2 cellular contexts compared by ENCODE assay signal in the genomic region with DNA sequence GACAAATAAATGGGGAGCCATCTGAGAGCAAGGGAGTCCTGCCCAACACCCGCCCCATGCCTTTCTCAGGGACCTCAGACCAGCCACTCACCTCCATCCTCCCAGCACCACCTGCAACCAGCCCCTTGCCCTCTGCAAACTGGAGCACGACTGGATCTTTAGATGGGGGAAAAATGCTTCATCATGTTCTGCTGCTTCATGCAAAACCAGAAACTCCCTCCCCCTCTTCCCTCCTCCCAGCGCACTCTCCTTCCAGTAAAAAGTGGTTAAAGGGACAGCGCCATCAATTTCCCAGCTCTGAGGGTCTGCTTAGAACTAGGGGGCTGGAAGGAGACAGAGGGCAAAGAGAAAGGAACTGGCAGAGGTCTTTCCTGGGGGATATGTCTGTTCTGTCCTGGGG.
TF ChIP-seq lines count a peak whose summit lies in the region.

No MANE protein-coding gene starts in this region.

TF ChIP-seq in K562, 482 proteins besides CTCF, POLR2A, EP300 and RAD21 (continued from another document and continues in another):
- TF ChIP-seq ILK (tag; IDR thresholded peaks at IDR 0.05; ENCODE audit: borderline replicate concordance, low read depth): no peak
- TF ChIP-seq ZNF23 (CRISPR knock-in tag; IDR thresholded peaks at IDR 0.05): no peak
- TF ChIP-seq NCOA2 (IDR thresholded peaks at IDR 0.05; ENCODE audit: partially characterized antibody in 2 of 2): no peak
- TF ChIP-seq HDAC3 (IDR thresholded peaks at IDR 0.05; ENCODE audit: borderline replicate concordance, partially characterized antibody): no peak
- no peak for TF ChIP-seq ZNF766 (CRISPR knock-in tag; conservative IDR thresholded peaks at IDR 0.05)
- TF ChIP-seq GABPB1 (CRISPR knock-in tag; IDR thresholded peaks at IDR 0.05): no peak
- no peak for TF ChIP-seq SAP30 (IDR thresholded peaks at IDR 0.05; ENCODE audit: borderline replicate concordance, insufficient read depth, low read depth, low read length, poor library complexity, severe bottlenecking)
- TF ChIP-seq, protein P1, sequence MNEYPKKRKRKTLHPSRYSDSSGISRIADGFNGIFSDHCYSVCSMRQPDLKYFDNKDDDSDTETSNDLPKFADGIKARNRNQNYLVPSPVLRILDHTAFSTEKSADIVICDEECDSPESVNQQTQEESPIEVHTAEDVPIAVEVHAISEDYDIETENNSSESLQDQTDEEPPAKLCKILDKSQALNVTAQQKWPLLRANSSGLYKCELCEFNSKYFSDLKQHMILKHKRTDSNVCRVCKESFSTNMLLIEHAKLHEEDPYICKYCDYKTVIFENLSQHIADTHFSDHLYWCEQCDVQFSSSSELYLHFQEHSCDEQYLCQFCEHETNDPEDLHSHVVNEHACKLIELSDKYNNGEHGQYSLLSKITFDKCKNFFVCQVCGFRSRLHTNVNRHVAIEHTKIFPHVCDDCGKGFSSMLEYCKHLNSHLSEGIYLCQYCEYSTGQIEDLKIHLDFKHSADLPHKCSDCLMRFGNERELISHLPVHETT (CRISPR knock-in tag; conservative IDR thresholded peaks at IDR 0.05 in 1 of 2, IDR thresholded peaks at IDR 0.05 in 1 of 2): 0 out of 4 replicates have a peak, but pooled peaks of 1 of the 2 experiments have one; percentile 19
- TF ChIP-seq MTF1 (CRISPR knock-in tag; IDR thresholded peaks at IDR 0.05; ENCODE audit: borderline replicate concordance): no peak
- no peak for TF ChIP-seq ZNF165 (CRISPR knock-in tag; IDR thresholded peaks at IDR 0.05; ENCODE audit: borderline replicate concordance)
- TF ChIP-seq XRCC5 (IDR thresholded peaks at IDR 0.05; ENCODE audit: low read depth, low read length): no peak
- TF ChIP-seq, protein P2, sequence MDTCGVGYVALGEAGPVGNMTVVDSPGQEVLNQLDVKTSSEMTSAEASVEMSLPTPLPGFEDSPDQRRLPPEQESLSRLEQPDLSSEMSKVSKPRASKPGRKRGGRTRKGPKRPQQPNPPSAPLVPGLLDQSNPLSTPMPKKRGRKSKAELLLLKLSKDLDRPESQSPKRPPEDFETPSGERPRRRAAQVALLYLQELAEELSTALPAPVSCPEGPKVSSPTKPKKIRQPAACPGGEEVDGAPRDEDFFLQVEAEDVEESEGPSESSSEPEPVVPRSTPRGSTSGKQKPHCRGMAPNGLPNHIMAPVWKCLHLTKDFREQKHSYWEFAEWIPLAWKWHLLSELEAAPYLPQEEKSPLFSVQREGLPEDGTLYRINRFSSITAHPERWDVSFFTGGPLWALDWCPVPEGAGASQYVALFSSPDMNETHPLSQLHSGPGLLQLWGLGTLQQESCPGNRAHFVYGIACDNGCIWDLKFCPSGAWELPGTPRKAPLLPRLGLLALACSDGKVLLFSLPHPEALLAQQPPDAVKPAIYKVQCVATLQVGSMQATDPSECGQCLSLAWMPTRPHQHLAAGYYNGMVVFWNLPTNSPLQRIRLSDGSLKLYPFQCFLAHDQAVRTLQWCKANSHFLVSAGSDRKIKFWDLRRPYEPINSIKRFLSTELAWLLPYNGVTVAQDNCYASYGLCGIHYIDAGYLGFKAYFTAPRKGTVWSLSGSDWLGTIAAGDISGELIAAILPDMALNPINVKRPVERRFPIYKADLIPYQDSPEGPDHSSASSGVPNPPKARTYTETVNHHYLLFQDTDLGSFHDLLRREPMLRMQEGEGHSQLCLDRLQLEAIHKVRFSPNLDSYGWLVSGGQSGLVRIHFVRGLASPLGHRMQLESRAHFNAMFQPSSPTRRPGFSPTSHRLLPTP (IDR thresholded peaks at IDR 0.05; ENCODE audit: borderline replicate concordance, extremely low read depth, insufficient read length): no peak
- TF ChIP-seq, protein P3, sequence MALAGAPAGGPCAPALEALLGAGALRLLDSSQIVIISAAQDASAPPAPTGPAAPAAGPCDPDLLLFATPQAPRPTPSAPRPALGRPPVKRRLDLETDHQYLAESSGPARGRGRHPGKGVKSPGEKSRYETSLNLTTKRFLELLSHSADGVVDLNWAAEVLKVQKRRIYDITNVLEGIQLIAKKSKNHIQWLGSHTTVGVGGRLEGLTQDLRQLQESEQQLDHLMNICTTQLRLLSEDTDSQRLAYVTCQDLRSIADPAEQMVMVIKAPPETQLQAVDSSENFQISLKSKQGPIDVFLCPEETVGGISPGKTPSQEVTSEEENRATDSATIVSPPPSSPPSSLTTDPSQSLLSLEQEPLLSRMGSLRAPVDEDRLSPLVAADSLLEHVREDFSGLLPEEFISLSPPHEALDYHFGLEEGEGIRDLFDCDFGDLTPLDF (CRISPR knock-in tag; IDR thresholded peaks at IDR 0.05): no peak
- TF ChIP-seq MAFK (IDR thresholded peaks at IDR 0.05; ENCODE audit: low read length): 0 out of 2 replicates have a peak, but pooled peaks have one; percentile 21
- no peak for TF ChIP-seq TEAD1 (CRISPR knock-in tag; IDR thresholded peaks at IDR 0.05)
- no peak for TF ChIP-seq RFX1 (IDR thresholded peaks at IDR 0.05)
- TF ChIP-seq ZNF57 (CRISPR knock-in tag; IDR thresholded peaks at IDR 0.05): no peak
- no peak for TF ChIP-seq ELF2 (CRISPR knock-in tag; IDR thresholded peaks at IDR 0.05)
- no peak for TF ChIP-seq MXI1 (IDR thresholded peaks at IDR 0.05; ENCODE audit: low read depth, low read length)
- peak; percentile 64; the same call in 1 of the 2 replicates for TF ChIP-seq ZNF316 (IDR thresholded peaks at IDR 0.05)
- no peak for TF ChIP-seq CHCHD3 (CRISPR knock-in tag; IDR thresholded peaks at IDR 0.05)
- no peak for TF ChIP-seq ATF7 (IDR thresholded peaks at IDR 0.05)

TF ChIP-seq in neural cell, 6 proteins besides CTCF, POLR2A, EP300 and RAD21 (continued from another document):
- TF ChIP-seq, protein P4, sequence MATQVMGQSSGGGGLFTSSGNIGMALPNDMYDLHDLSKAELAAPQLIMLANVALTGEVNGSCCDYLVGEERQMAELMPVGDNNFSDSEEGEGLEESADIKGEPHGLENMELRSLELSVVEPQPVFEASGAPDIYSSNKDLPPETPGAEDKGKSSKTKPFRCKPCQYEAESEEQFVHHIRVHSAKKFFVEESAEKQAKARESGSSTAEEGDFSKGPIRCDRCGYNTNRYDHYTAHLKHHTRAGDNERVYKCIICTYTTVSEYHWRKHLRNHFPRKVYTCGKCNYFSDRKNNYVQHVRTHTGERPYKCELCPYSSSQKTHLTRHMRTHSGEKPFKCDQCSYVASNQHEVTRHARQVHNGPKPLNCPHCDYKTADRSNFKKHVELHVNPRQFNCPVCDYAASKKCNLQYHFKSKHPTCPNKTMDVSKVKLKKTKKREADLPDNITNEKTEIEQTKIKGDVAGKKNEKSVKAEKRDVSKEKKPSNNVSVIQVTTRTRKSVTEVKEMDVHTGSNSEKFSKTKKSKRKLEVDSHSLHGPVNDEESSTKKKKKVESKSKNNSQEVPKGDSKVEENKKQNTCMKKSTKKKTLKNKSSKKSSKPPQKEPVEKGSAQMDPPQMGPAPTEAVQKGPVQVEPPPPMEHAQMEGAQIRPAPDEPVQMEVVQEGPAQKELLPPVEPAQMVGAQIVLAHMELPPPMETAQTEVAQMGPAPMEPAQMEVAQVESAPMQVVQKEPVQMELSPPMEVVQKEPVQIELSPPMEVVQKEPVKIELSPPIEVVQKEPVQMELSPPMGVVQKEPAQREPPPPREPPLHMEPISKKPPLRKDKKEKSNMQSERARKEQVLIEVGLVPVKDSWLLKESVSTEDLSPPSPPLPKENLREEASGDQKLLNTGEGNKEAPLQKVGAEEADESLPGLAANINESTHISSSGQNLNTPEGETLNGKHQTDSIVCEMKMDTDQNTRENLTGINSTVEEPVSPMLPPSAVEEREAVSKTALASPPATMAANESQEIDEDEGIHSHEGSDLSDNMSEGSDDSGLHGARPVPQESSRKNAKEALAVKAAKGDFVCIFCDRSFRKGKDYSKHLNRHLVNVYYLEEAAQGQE (IDR thresholded peaks at IDR 0.05; ENCODE audit: borderline replicate concordance): no peak
- TF ChIP-seq EZH2 (IDR thresholded peaks at IDR 0.05; ENCODE audit: borderline replicate concordance, insufficient read depth, low read length, poor library complexity, severe bottlenecking): no peak
- no peak for TF ChIP-seq POLR2AphosphoS5 (IDR thresholded peaks at IDR 0.05)
- TF ChIP-seq TAF1 (IDR thresholded peaks at IDR 0.05; ENCODE audit: low read depth): no peak
